In genomic region chr10:55220975-55221374, GRCh38 we compare ENCODE assay signal across 33 cellular contexts.
"Had no signal": no experiment of that assay in that cellular context is flagged by ENCODE, and none has a peak within 500 bp of the region (broad histone marks: within the 10 kb centered on the region; RNA-seq: fewer than 3 reads in every experiment).

No MANE protein-coding gene starts in this region.

- H3K27me3 ChIP-seq: SJSA1 had no signal

- FAIRE-seq: bronchial epithelial cell, K562, TTC549 had no signal

- H3K27ac Mint-ChIP-seq: activated CD4-positive, alpha-beta memory T cell treated with anti-CD3 and anti-CD28 coated beads for 36 hours; activated CD4-positive, alpha-beta T cell treated with anti-CD3 and anti-CD28 coated beads for 36 hours; activated CD4-positive, alpha-beta T cell treated with anti-CD3 and anti-CD28 coated beads, Interleukin-2, amount 10 ng/mL, durations not matched to agents 7 days and 5 days; activated naive CD4-positive, alpha-beta T cell treated with anti-CD3 and anti-CD28 coated beads for 36 hours; activated naive CD8-positive, alpha-beta T cell; activated naive CD8-positive, alpha-beta T cell treated with anti-CD3 and anti-CD28 coated beads, Interleukin-2, amount 50 U/mL, for 24 hours; activated T-helper 1 cell treated with anti-CD3 and anti-CD28 coated beads, Interleukin-12 subunit alpha, Interleukin-12 subunit beta, Interleukin-2, Interleukin-4 antibody, amounts not matched to agents 30 ng/mL and 10 ng/mL and 1 ng/mL, durations not matched to agents 14 hours and 24 hours and 36 hours; brain; T-helper 1 cell treated with Interleukin-12 subunit alpha and Interleukin-12 subunit beta and Interleukin-4 antibody, amounts not matched to agents 30 μg/mL and 1 μg/mL, for 36 hours; T-helper 2 cell treated with Interferon-gamma antibody and Interleukin-4, amounts not matched to agents 5 μg/mL and 100 μg/mL, for 36 hours; WTC11 had no signal

- H3K9me3 ChIP-seq: SJSA1, SK-N-SH had no signal

- H3K36me3 Mint-ChIP-seq: activated CD4-positive, alpha-beta memory T cell treated with anti-CD3 and anti-CD28 coated beads for 36 hours; activated naive CD8-positive, alpha-beta T cell; brain; WTC11 had no signal

- H3K4me1 ChIP-seq: SJSA1 had no signal

- H3K36me3 ChIP-seq: SJSA1 had no signal

- H3K4me2 ChIP-seq: SK-N-SH had no signal

- H3K9me3 Mint-ChIP-seq: activated T-helper 1 cell treated with anti-CD3 and anti-CD28 coated beads, Interleukin-12 subunit alpha, Interleukin-12 subunit beta, Interleukin-2, Interleukin-4 antibody, amounts not matched to agents 30 ng/mL and 10 ng/mL and 1 ng/mL, durations not matched to agents 14 hours and 24 hours and 36 hours; brain; T-helper 1 cell treated with Interleukin-12 subunit alpha and Interleukin-12 subunit beta and Interleukin-4 antibody, amounts not matched to agents 30 μg/mL and 1 μg/mL, for 36 hours; WTC11 had no signal

- H3K27ac ChIP-seq: SJSA1 had no signal

- H3K27me3 Mint-ChIP-seq: activated CD4-positive, alpha-beta memory T cell treated with anti-CD3 and anti-CD28 coated beads for 36 hours; activated CD4-positive, alpha-beta T cell treated with anti-CD3 and anti-CD28 coated beads for 36 hours; activated CD4-positive, alpha-beta T cell treated with anti-CD3 and anti-CD28 coated beads, Interleukin-2, amount 10 ng/mL, durations not matched to agents 7 days and 5 days; activated naive CD8-positive, alpha-beta T cell; activated naive CD8-positive, alpha-beta T cell treated with anti-CD3 and anti-CD28 coated beads, Interleukin-2, amount 50 U/mL, for 24 hours; brain had no signal

- H3K4me3 ChIP-seq: K562, SJSA1 had no signal

- DNase-seq: activated CD4-positive, alpha-beta memory T cell treated with anti-CD3 and anti-CD28 coated beads for 36 hours; activated CD4-positive, alpha-beta T cell treated with anti-CD3 and anti-CD28 coated beads for 36 hours; activated CD4-positive, alpha-beta T cell treated with anti-CD3 and anti-CD28 coated beads, Interleukin-2, amount 10 ng/mL, durations not matched to agents 7 days and 5 days; activated CD8-positive, alpha-beta memory T cell treated with anti-CD3 and anti-CD28 coated beads, Interleukin-2, amount 50 U/mL, for 4 hours; activated gamma-delta T cell treated with Interleukin-2 at 50 U/mL for 16 hours; activated naive CD4-positive, alpha-beta T cell treated with anti-CD3 and anti-CD28 coated beads for 36 hours; activated naive CD8-positive, alpha-beta T cell treated with anti-CD3 and anti-CD28 coated beads, Interleukin-2, amount 50 U/mL, for 24 hours; activated T-cell treated with anti-CD3 and anti-CD28 coated beads for 4 hours; activated T-cell treated with anti-CD3 and anti-CD28 coated beads, Interleukin-2, amount 50 U/mL, for 4 hours; anterior cingulate cortex; caudate nucleus; cerebellar nuclear complex; NCI-H1436 treated with DMSO at 0.1 percent for 48 hours; NCI-H1694 treated with DMSO at 0.1 percent for 48 hours; NCI-H2029 treated with DMSO at 0.1 percent for 48 hours; NCI-H2107; NCI-H2171; NCI-H524; NK-92 treated with Interleukin-12 subunit alpha and Interleukin-12 subunit beta, amount 100 ng/mL, for 24 hours; OCI-M1; RPMI8226; SHP77 treated with DMSO at 0.1 percent for 48 hours; SK-N-SH had no signal

- H3K9ac ChIP-seq: SK-N-SH had no signal

- H3K4me1 Mint-ChIP-seq: activated CD4-positive, alpha-beta T cell treated with anti-CD3 and anti-CD28 coated beads for 36 hours; activated CD4-positive, alpha-beta T cell treated with anti-CD3 and anti-CD28 coated beads, Interleukin-2, amount 10 ng/mL, durations not matched to agents 7 days and 5 days; activated naive CD8-positive, alpha-beta T cell treated with anti-CD3 and anti-CD28 coated beads, Interleukin-2, amount 50 U/mL, for 24 hours; WTC11 had no signal

- H3K4me3 Mint-ChIP-seq: activated CD4-positive, alpha-beta memory T cell treated with anti-CD3 and anti-CD28 coated beads for 36 hours; activated CD4-positive, alpha-beta T cell treated with anti-CD3 and anti-CD28 coated beads for 36 hours; activated CD4-positive, alpha-beta T cell treated with anti-CD3 and anti-CD28 coated beads, Interleukin-2, amount 10 ng/mL, durations not matched to agents 7 days and 5 days; activated naive CD4-positive, alpha-beta T cell treated with anti-CD3 and anti-CD28 coated beads for 36 hours; activated naive CD8-positive, alpha-beta T cell; activated naive CD8-positive, alpha-beta T cell treated with anti-CD3 and anti-CD28 coated beads, Interleukin-2, amount 50 U/mL, for 24 hours; activated T-cell treated with anti-CD3 and anti-CD28 coated beads, Interleukin-2, amount 50 U/mL, for 4 hours; activated T-helper 1 cell treated with anti-CD3 and anti-CD28 coated beads, Interleukin-12 subunit alpha, Interleukin-12 subunit beta, Interleukin-2, Interleukin-4 antibody, amounts not matched to agents 30 ng/mL and 10 ng/mL and 1 ng/mL, durations not matched to agents 14 hours and 24 hours and 36 hours; brain; T-helper 1 cell treated with Interleukin-12 subunit alpha and Interleukin-12 subunit beta and Interleukin-4 antibody, amounts not matched to agents 30 μg/mL and 1 μg/mL, for 36 hours; T-helper 2 cell treated with Interferon-gamma antibody and Interleukin-4, amounts not matched to agents 5 μg/mL and 100 μg/mL, for 36 hours; WTC11 had no signal
